Comparison of ENCODE assay signal across 18 cellular contexts in the genomic region with DNA sequence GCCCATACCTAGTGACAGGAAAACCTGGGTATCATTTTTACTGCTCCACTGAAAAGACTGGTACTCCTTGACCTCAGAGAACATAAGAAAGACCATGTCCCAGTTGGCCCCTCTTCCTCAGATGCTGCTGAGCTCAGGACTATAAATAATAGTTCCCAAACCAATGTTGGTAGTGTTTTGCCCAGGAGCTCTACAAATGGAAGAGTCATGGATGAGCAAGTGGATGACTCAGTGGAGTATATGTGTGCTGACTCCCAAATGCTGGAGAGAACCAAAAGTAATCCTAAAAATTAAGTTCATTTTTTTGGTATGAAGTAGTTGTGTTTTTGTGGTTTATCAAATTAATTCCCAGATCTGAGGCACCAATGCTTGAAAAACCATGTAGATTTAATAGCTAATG.
DNase-seq lines count a peak whose midpoint lies in the region; ATAC-seq and TF ChIP-seq lines count a peak whose summit lies in the region.
"Had no signal": no experiment of that assay in that cellular context is flagged by ENCODE, and none has a peak within 500 bp of the region (broad histone marks: within the 10 kb centered on the region; RNA-seq: fewer than 3 reads in every experiment).

No MANE protein-coding gene starts in this region.

- H3K9me3 ChIP-seq in mammary epithelial cell (replicated peaks; ENCODE audit: insufficient read depth, low read length) = no peaks in the 10 kb centered on the region
- H3K9me3 ChIP-seq: BLaER1 had no signal

- no peaks in the 10 kb centered on the region for H3K79me2 ChIP-seq in mammary epithelial cell (ENCODE audit: insufficient read depth, low read length)

- in situ Hi-C loops in mammary epithelial cell (cut with MboI; ENCODE audit: low sequenced_read_pairs in 2 of 2) = no loop called here

- ATAC-seq in GM19463 (IDR thresholded peaks at IDR 0.05; ENCODE audit: unreplicated experiment) = no peak
- ATAC-seq in GM21786 (IDR thresholded peaks at IDR 0.05; ENCODE audit: unreplicated experiment) = no peak
- ATAC-seq: HepG2 had no signal

- no peaks in the 10 kb centered on the region for H4K20me1 ChIP-seq in mammary epithelial cell (ENCODE audit: insufficient read depth, low read length)
- H4K20me1 ChIP-seq: BLaER1 had no signal

- H3K4me3 ChIP-seq in mammary epithelial cell (replicated peaks in 1 of 3; ENCODE audit: insufficient read depth in 1 of 3, low read depth in 2 of 3, low read length in 3 of 3) = no peak overlapping the region
- H3K4me3 ChIP-seq: BLaER1 had no signal

- no TSS peak for BruUV-seq in mammary epithelial cell (replicated peaks; lab: Mats Ljungman, UMichigan)

- H3K9ac ChIP-seq in mammary epithelial cell (ENCODE audit: insufficient read depth, low read length) = no peak overlapping the region
- H3K9ac ChIP-seq: BLaER1, KMS-11 had no signal

- dilution Hi-C loops in mammary epithelial cell (cut with HindIII; ENCODE audit: low sequenced_read_pairs) = no loop called here

- DNase-seq in AG20443 (ENCODE audit: low spot score) (peak; percentile 43), LHCN-M2 (ENCODE audit: low read depth) (peak; percentile 80), mammary epithelial cell (peak; percentile 17), myocyte (ENCODE audit: low read depth) (peak; percentile 68), COLO829 (ENCODE audit: low spot score) (no peak)
- no peak for DNase-seq in activated CD8-positive, alpha-beta memory T cell treated with anti-CD3 and anti-CD28 coated beads, Interleukin-2, amount 50 U/mL, for 48 hours
- DNase-seq: CD8-positive, alpha-beta memory T cell; DMS 273 treated with DMSO at 0.1 percent for 48 hours; NCI-H1417; NCI-H2029 treated with DMSO at 0.1 percent for 48 hours; NCI-H524 treated with DMSO at 0.1 percent for 48 hours; OCI-M1 had no signal

- intact Hi-C loops in mammary epithelial cell (cut with micrococcal nuclease) = no loop called here

- H3K27me3 ChIP-seq in mammary epithelial cell (ENCODE audit: insufficient read depth, low read length) = no peaks in the 10 kb centered on the region
- H3K27me3 ChIP-seq: BLaER1 had no signal

- no peaks in the 10 kb centered on the region for H3K36me3 ChIP-seq in mammary epithelial cell (ENCODE audit: insufficient read depth, low read length)
- H3K36me3 ChIP-seq: BLaER1 had no signal

- no peak overlapping the region for H3K27ac ChIP-seq in mammary epithelial cell (ENCODE audit: insufficient read depth, low read depth, low read length)
- H3K27ac ChIP-seq: BLaER1, HL-60, KMS-11 had no signal

- CTCF ChIA-PET in mammary epithelial cell (lab: Charles Lee; ENCODE audit: low non-redundant PET) = no interaction called here

- no peak for TF ChIP-seq CTCF in mammary epithelial cell (conservative IDR thresholded peaks at IDR 0.05 in 1 of 2, IDR thresholded peaks at IDR 0.05 in 1 of 2; ENCODE audit: extremely low read depth in 1 of 2, insufficient read depth in 1 of 2, low read depth in 1 of 2, low read length in 2 of 2)

- no peaks in the 10 kb centered on the region for H3K4me1 ChIP-seq in mammary epithelial cell (ENCODE audit: insufficient read depth, low read length)

- H3K4me2 ChIP-seq in mammary epithelial cell (ENCODE audit: insufficient read depth, low read depth, low read length) = no peak overlapping the region
- H3K4me2 ChIP-seq: BLaER1, KMS-11 had no signal

- no peak overlapping the region for H2AFZ ChIP-seq in mammary epithelial cell (ENCODE audit: low read depth, low read length)

Comparison
In these comparisons a context has a peak if more than half of its experiments do, and no peak if none do; other contexts are left out.
1. DNase-seq: peak in AG20443 (single experiment), LHCN-M2 (single experiment), mammary epithelial cell (single experiment) and myocyte (single experiment); none in COLO829 (single experiment) and activated CD8-positive, alpha-beta memory T cell treated with anti-CD3 and anti-CD28 coated beads, Interleukin-2, amount 50 U/mL, for 48 hours (single experiment).